In genomic region chr5:115544371-115545064, GRCh38 we compare ENCODE assay signal across 1 cellular context.
TF ChIP-seq lines count a peak whose summit lies in the region.

A gene with protein sequence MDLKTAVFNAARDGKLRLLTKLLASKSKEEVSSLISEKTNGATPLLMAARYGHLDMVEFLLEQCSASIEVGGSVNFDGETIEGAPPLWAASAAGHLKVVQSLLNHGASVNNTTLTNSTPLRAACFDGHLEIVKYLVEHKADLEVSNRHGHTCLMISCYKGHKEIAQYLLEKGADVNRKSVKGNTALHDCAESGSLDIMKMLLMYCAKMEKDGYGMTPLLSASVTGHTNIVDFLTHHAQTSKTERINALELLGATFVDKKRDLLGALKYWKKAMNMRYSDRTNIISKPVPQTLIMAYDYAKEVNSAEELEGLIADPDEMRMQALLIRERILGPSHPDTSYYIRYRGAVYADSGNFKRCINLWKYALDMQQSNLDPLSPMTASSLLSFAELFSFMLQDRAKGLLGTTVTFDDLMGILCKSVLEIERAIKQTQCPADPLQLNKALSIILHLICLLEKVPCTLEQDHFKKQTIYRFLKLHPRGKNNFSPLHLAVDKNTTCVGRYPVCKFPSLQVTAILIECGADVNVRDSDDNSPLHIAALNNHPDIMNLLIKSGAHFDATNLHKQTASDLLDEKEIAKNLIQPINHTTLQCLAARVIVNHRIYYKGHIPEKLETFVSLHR (minus strand): TSS chr5:115544775. CDS start chr5:115543493, 1,282 bp downstream.

TF ChIP-seq in HepG2, 621 proteins besides CTCF, POLR2A, EP300 and RAD21 (continued from another document and continues in another):
- no peak for TF ChIP-seq MLXIP (CRISPR knock-in tag; IDR thresholded peaks at IDR 0.05; ENCODE audit: borderline replicate concordance)
- peak; percentile 52; the same call in 1 of the 2 replicates for TF ChIP-seq HOXA9 (CRISPR knock-in tag; IDR thresholded peaks at IDR 0.05; ENCODE audit: borderline replicate concordance)
- no peak for TF ChIP-seq ZNF282 (IDR thresholded peaks at IDR 0.05; ENCODE audit: partially characterized antibody)
- TF ChIP-seq PITX1 (CRISPR knock-in tag; IDR thresholded peaks at IDR 0.05), result peak; percentile 19; the same call in 1 of the 2 replicates
- TF ChIP-seq ZNF567 (CRISPR knock-in tag; IDR thresholded peaks at IDR 0.05; ENCODE audit: borderline replicate concordance), result no peak
- TF ChIP-seq ZNF501 (CRISPR knock-in tag; IDR thresholded peaks at IDR 0.05), result peak; percentile 84
- TF ChIP-seq, protein P1, sequence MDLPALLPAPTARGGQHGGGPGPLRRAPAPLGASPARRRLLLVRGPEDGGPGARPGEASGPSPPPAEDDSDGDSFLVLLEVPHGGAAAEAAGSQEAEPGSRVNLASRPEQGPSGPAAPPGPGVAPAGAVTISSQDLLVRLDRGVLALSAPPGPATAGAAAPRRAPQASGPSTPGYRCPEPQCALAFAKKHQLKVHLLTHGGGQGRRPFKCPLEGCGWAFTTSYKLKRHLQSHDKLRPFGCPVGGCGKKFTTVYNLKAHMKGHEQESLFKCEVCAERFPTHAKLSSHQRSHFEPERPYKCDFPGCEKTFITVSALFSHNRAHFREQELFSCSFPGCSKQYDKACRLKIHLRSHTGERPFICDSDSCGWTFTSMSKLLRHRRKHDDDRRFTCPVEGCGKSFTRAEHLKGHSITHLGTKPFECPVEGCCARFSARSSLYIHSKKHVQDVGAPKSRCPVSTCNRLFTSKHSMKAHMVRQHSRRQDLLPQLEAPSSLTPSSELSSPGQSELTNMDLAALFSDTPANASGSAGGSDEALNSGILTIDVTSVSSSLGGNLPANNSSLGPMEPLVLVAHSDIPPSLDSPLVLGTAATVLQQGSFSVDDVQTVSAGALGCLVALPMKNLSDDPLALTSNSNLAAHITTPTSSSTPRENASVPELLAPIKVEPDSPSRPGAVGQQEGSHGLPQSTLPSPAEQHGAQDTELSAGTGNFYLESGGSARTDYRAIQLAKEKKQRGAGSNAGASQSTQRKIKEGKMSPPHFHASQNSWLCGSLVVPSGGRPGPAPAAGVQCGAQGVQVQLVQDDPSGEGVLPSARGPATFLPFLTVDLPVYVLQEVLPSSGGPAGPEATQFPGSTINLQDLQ (CRISPR knock-in tag; IDR thresholded peaks at IDR 0.05), result no peak
- TF ChIP-seq, protein P2, sequence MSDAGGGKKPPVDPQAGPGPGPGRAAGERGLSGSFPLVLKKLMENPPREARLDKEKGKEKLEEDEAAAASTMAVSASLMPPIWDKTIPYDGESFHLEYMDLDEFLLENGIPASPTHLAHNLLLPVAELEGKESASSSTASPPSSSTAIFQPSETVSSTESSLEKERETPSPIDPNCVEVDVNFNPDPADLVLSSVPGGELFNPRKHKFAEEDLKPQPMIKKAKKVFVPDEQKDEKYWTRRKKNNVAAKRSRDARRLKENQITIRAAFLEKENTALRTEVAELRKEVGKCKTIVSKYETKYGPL (CRISPR knock-in tag; IDR thresholded peaks at IDR 0.05), result no peak
- TF ChIP-seq MTERF4 (CRISPR knock-in tag; IDR thresholded peaks at IDR 0.05), result no peak; the same call in 1 of the 2 replicates
- 0 out of 2 replicates have a peak, but pooled peaks have one; percentile 53 for TF ChIP-seq PRMT3 (CRISPR knock-in tag; IDR thresholded peaks at IDR 0.05; ENCODE audit: borderline replicate concordance, low read depth)
- 0 out of 2 replicates have a peak, but pooled peaks have one; percentile 79 for TF ChIP-seq MAF1 (CRISPR knock-in tag; IDR thresholded peaks at IDR 0.05; ENCODE audit: borderline replicate concordance)
- peak; percentile 55; the same call in 1 of the 2 replicates for TF ChIP-seq ZNF772 (CRISPR knock-in tag; IDR thresholded peaks at IDR 0.05)
- TF ChIP-seq ZNF788 (CRISPR knock-in tag; IDR thresholded peaks at IDR 0.05; ENCODE audit: borderline replicate concordance), result peak; percentile 89
- TF ChIP-seq JARID2 (CRISPR knock-in tag; IDR thresholded peaks at IDR 0.05; ENCODE audit: insufficient replicate concordance), result no peak
- 0 out of 2 replicates have a peak, but pooled peaks have one; percentile 58 for TF ChIP-seq ZNF609 (CRISPR knock-in tag; IDR thresholded peaks at IDR 0.05; ENCODE audit: borderline replicate concordance)
- TF ChIP-seq SMAD1 (CRISPR knock-in tag; IDR thresholded peaks at IDR 0.05; ENCODE audit: borderline replicate concordance, low read depth), result no peak
- TF ChIP-seq, protein P3, sequence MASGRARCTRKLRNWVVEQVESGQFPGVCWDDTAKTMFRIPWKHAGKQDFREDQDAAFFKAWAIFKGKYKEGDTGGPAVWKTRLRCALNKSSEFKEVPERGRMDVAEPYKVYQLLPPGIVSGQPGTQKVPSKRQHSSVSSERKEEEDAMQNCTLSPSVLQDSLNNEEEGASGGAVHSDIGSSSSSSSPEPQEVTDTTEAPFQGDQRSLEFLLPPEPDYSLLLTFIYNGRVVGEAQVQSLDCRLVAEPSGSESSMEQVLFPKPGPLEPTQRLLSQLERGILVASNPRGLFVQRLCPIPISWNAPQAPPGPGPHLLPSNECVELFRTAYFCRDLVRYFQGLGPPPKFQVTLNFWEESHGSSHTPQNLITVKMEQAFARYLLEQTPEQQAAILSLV (CRISPR knock-in tag; IDR thresholded peaks at IDR 0.05; ENCODE audit: borderline replicate concordance), result peak; percentile 85; the same call in 1 of the 2 replicates
- no peak for TF ChIP-seq ZNF160 (CRISPR knock-in tag; IDR thresholded peaks at IDR 0.05)
- no peak for TF ChIP-seq CCAR2 (optimal IDR thresholded peaks at IDR 0.05; ENCODE audit: low read depth, low read length)
- TF ChIP-seq ZNF331 (CRISPR knock-in tag; IDR thresholded peaks at IDR 0.05), result peak; percentile 94
- TF ChIP-seq, protein P4, sequence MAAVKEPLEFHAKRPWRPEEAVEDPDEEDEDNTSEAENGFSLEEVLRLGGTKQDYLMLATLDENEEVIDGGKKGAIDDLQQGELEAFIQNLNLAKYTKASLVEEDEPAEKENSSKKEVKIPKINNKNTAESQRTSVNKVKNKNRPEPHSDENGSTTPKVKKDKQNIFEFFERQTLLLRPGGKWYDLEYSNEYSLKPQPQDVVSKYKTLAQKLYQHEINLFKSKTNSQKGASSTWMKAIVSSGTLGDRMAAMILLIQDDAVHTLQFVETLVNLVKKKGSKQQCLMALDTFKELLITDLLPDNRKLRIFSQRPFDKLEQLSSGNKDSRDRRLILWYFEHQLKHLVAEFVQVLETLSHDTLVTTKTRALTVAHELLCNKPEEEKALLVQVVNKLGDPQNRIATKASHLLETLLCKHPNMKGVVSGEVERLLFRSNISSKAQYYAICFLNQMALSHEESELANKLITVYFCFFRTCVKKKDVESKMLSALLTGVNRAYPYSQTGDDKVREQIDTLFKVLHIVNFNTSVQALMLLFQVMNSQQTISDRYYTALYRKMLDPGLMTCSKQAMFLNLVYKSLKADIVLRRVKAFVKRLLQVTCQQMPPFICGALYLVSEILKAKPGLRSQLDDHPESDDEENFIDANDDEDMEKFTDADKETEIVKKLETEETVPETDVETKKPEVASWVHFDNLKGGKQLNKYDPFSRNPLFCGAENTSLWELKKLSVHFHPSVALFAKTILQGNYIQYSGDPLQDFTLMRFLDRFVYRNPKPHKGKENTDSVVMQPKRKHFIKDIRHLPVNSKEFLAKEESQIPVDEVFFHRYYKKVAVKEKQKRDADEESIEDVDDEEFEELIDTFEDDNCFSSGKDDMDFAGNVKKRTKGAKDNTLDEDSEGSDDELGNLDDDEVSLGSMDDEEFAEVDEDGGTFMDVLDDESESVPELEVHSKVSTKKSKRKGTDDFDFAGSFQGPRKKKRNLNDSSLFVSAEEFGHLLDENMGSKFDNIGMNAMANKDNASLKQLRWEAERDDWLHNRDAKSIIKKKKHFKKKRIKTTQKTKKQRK (IDR thresholded peaks at IDR 0.05; ENCODE audit: low read length), result no peak
- TF ChIP-seq NR1H2 (CRISPR knock-in tag; IDR thresholded peaks at IDR 0.05; ENCODE audit: borderline replicate concordance, low read depth), result no peak
- no peak for TF ChIP-seq ZNF484 (CRISPR knock-in tag; IDR thresholded peaks at IDR 0.05; ENCODE audit: borderline replicate concordance, low read depth)
- TF ChIP-seq ZNF496 (CRISPR knock-in tag; IDR thresholded peaks at IDR 0.05; ENCODE audit: insufficient replicate concordance), result no peak
- peak; percentile 94 for TF ChIP-seq ZNF784 (CRISPR knock-in tag; IDR thresholded peaks at IDR 0.05; ENCODE audit: borderline replicate concordance)
